ENCODE assay signal across 21 cellular contexts in genomic region chr6:9576521-9576920, GRCh38.
DNase-seq lines count a peak whose midpoint lies in the region; ATAC-seq and TF ChIP-seq lines count a peak whose summit lies in the region.
"Had no signal": no experiment of that assay in that cellular context is flagged by ENCODE, and none has a peak within 500 bp of the region (broad histone marks: within the 10 kb centered on the region; RNA-seq: fewer than 3 reads in every experiment).

No MANE protein-coding gene starts in this region.

- H3K4me1 ChIP-seq in Caco-2 (no peaks in the 10 kb centered on the region), Peyer's patch (no peaks in the 10 kb centered on the region)
- H3K4me1 ChIP-seq: BLaER1 had no signal

- H3K9me3 Mint-ChIP-seq in Caco-2 (ENCODE audit: unreplicated experiment): no peaks in the 10 kb centered on the region
- no peaks in the 10 kb centered on the region for H3K9me3 Mint-ChIP-seq in activated T-helper 1 cell treated with anti-CD3 and anti-CD28 coated beads, Interleukin-12 subunit alpha, Interleukin-12 subunit beta, Interleukin-2, Interleukin-4 antibody, amounts not matched to agents 30 ng/mL and 10 ng/mL and 1 ng/mL, durations not matched to agents 14 hours and 24 hours and 36 hours

- CTCF ChIA-PET in Caco-2 (lab: Charles Lee): no interaction called here

- H3K27ac ChIP-seq in Peyer's patch: no peak overlapping the region
- H3K27ac ChIP-seq: 22Rv1, BLaER1, C4-2B, GM23248 had no signal

- peak; percentile 10 to 35 for DNase-seq in Caco-2
- DNase-seq in ELF-1 (ENCODE audit: low read depth, low spot score): peak; percentile 12
- peak; percentile 28 for DNase-seq in SK-MEL-5 (ENCODE audit: low read depth, low spot score)
- peak; percentile 68 for DNase-seq in islet precursor cell
- no peak for DNase-seq in germinal center (ENCODE audit: low spot score)
- no peak for DNase-seq in Peyer's patch
- no peak for DNase-seq in activated T-helper 1 cell treated with anti-CD3 and anti-CD28 coated beads, Interleukin-12 subunit alpha, Interleukin-12 subunit beta, Interleukin-2, Interleukin-4 antibody, amounts not matched to agents 30 ng/mL and 10 ng/mL and 1 ng/mL, durations not matched to agents 14 hours and 24 hours and 36 hours (ENCODE audit: low spot score)
- DNase-seq: CD4-positive, CD25-positive, alpha-beta regulatory T cell; CD8-positive, alpha-beta T cell; DMS 273 treated with DMSO at 0.1 percent for 48 hours; DMS79; GDM1; GM23248; H7; HCEC 1CT had no signal

- H3K4me3 ChIP-seq in Caco-2 (ENCODE audit: low read depth, low read length): no peak overlapping the region
- no peak overlapping the region for H3K4me3 ChIP-seq in Peyer's patch
- H3K4me3 ChIP-seq: BLaER1, GM12878, GM23248 had no signal

- in situ Hi-C loops in SK-MEL-5 (cut with HindIII; ENCODE audit: low pct_unique_long_range_greater_than_20kb, low sequenced_read_pairs): no loop called here

- no peak for ATAC-seq in GM18502 (IDR thresholded peaks at IDR 0.05; ENCODE audit: poor library complexity, unreplicated experiment)
- ATAC-seq: CD8-positive, alpha-beta T cell; GM12878 had no signal

- intact Hi-C loops in Caco-2 (cut with micrococcal nuclease; ENCODE audit: unreplicated experiment): no loop called here
- intact Hi-C loops in activated T-helper 1 cell treated with anti-CD3 and anti-CD28 coated beads, Interleukin-12 subunit alpha, Interleukin-12 subunit beta, Interleukin-2, Interleukin-4 antibody, amounts not matched to agents 30 ng/mL and 10 ng/mL and 1 ng/mL, durations not matched to agents 14 hours and 24 hours and 36 hours (cut with micrococcal nuclease): no loop called here

- no peaks in the 10 kb centered on the region for H3K36me3 ChIP-seq in Caco-2 (ENCODE audit: control insufficient read depth, insufficient read depth, low read length)
- H3K36me3 ChIP-seq in Peyer's patch: no peaks in the 10 kb centered on the region
- H3K36me3 ChIP-seq: BLaER1 had no signal

- no TSS peak for BruUV-seq in Caco-2 (replicated peaks; lab: Mats Ljungman, UMichigan)

- no peak overlapping the region for H3K4me3 Mint-ChIP-seq in Caco-2 (ENCODE audit: unreplicated experiment)
- no peak overlapping the region for H3K4me3 Mint-ChIP-seq in activated T-helper 1 cell treated with anti-CD3 and anti-CD28 coated beads, Interleukin-12 subunit alpha, Interleukin-12 subunit beta, Interleukin-2, Interleukin-4 antibody, amounts not matched to agents 30 ng/mL and 10 ng/mL and 1 ng/mL, durations not matched to agents 14 hours and 24 hours and 36 hours
- H3K4me3 Mint-ChIP-seq: B cell; CD4-positive, CD25-positive, alpha-beta regulatory T cell; CD8-positive, alpha-beta T cell had no signal

- no peaks in the 10 kb centered on the region for H3K36me3 Mint-ChIP-seq in Caco-2 (ENCODE audit: insufficient read depth, unreplicated experiment)
- H3K36me3 Mint-ChIP-seq in activated T-helper 1 cell treated with anti-CD3 and anti-CD28 coated beads, Interleukin-12 subunit alpha, Interleukin-12 subunit beta, Interleukin-2, Interleukin-4 antibody, amounts not matched to agents 30 ng/mL and 10 ng/mL and 1 ng/mL, durations not matched to agents 14 hours and 24 hours and 36 hours (ENCODE audit: low read depth): no peaks in the 10 kb centered on the region
- H3K36me3 Mint-ChIP-seq: CD4-positive, CD25-positive, alpha-beta regulatory T cell; CD8-positive, alpha-beta T cell had no signal

- H3K27me3 Mint-ChIP-seq in Caco-2 (ENCODE audit: insufficient read depth, unreplicated experiment): no peaks in the 10 kb centered on the region
- no peaks in the 10 kb centered on the region for H3K27me3 Mint-ChIP-seq in activated T-helper 1 cell treated with anti-CD3 and anti-CD28 coated beads, Interleukin-12 subunit alpha, Interleukin-12 subunit beta, Interleukin-2, Interleukin-4 antibody, amounts not matched to agents 30 ng/mL and 10 ng/mL and 1 ng/mL, durations not matched to agents 14 hours and 24 hours and 36 hours (ENCODE audit: insufficient read depth)
- H3K27me3 Mint-ChIP-seq: B cell had no signal

- no peaks in the 10 kb centered on the region for H3K27me3 ChIP-seq in Caco-2 (replicated peaks; ENCODE audit: control insufficient read depth, insufficient read depth, low read length)
- no peaks in the 10 kb centered on the region for H3K27me3 ChIP-seq in Peyer's patch
- H3K27me3 ChIP-seq: BLaER1 had no signal

- peaks cover 3% of the 10 kb centered on the region for H3K4me1 Mint-ChIP-seq in Caco-2 (ENCODE audit: low read depth, unreplicated experiment)
- H3K4me1 Mint-ChIP-seq in activated T-helper 1 cell treated with anti-CD3 and anti-CD28 coated beads, Interleukin-12 subunit alpha, Interleukin-12 subunit beta, Interleukin-2, Interleukin-4 antibody, amounts not matched to agents 30 ng/mL and 10 ng/mL and 1 ng/mL, durations not matched to agents 14 hours and 24 hours and 36 hours (ENCODE audit: low read depth): no peaks in the 10 kb centered on the region
- H3K4me1 Mint-ChIP-seq: B cell had no signal

- H3K9me3 ChIP-seq in Caco-2 (no peaks in the 10 kb centered on the region), Peyer's patch (no peaks in the 10 kb centered on the region)
- H3K9me3 ChIP-seq: BLaER1 had no signal

- no peak for TF ChIP-seq CTCF in Caco-2 (IDR thresholded peaks at IDR 0.05; ENCODE audit: insufficient read depth in 1 of 2, low read depth in 1 of 2, low read length in 1 of 2, severe bottlenecking in 1 of 2, unreplicated experiment in 1 of 2)
- no peak for TF ChIP-seq CTCF in Peyer's patch (IDR thresholded peaks at IDR 0.05)

- no peak for TF ChIP-seq POLR2A in Peyer's patch (IDR thresholded peaks at IDR 0.05)

- H3K27ac Mint-ChIP-seq in Caco-2 (ENCODE audit: unreplicated experiment): no peak overlapping the region
- no peak overlapping the region for H3K27ac Mint-ChIP-seq in activated T-helper 1 cell treated with anti-CD3 and anti-CD28 coated beads, Interleukin-12 subunit alpha, Interleukin-12 subunit beta, Interleukin-2, Interleukin-4 antibody, amounts not matched to agents 30 ng/mL and 10 ng/mL and 1 ng/mL, durations not matched to agents 14 hours and 24 hours and 36 hours
- H3K27ac Mint-ChIP-seq: B cell; CD4-positive, CD25-positive, alpha-beta regulatory T cell; CD8-positive, alpha-beta T cell had no signal

- POLR2A ChIA-PET in Caco-2 (lab: Charles Lee): no interaction called here

Comparison
In these comparisons a context has a peak if more than half of its experiments do, and no peak if none do; other contexts are left out.
1. DNase-seq: peak in Caco-2 (2 of 2), ELF-1 (single experiment), SK-MEL-5 (single experiment) and islet precursor cell (single experiment); none in germinal center (single experiment), Peyer's patch (0 of 3) and activated T-helper 1 cell treated with anti-CD3 and anti-CD28 coated beads, Interleukin-12 subunit alpha, Interleukin-12 subunit beta, Interleukin-2, Interleukin-4 antibody, amounts not matched to agents 30 ng/mL and 10 ng/mL and 1 ng/mL, durations not matched to agents 14 hours and 24 hours and 36 hours (single experiment).